In the genomic region with DNA sequence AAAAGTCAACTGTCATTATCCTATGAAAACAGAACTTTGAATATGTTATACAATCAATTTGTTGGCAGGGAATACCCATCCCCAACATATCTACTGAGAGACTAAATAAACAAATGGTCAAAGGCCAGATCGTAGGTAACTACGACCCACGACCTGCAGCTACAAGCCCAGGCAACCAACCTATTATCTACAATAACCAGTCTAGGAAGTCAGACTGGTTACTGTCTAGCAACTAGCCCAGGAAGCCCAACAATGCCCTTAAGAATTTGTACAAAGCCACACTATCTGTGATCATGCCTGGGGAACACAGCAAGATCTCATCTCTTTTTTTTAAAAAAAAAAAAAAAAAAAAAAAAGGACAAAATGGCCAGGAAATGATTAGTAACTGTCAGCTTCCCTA, we compare ENCODE assay signal across 1 cellular context.
TF ChIP-seq lines count a peak whose summit lies in the region.

No MANE protein-coding gene starts in this region.

TF ChIP-seq in H1, 55 proteins besides CTCF, POLR2A, EP300 and RAD21:
- TF ChIP-seq TBP (IDR thresholded peaks at IDR 0.05; ENCODE audit: low read depth, low read length), result no peak
- TF ChIP-seq RFX5 (IDR thresholded peaks at IDR 0.05; ENCODE audit: borderline replicate concordance, low read depth, low read length), result no peak
- no peak for TF ChIP-seq SP2 (IDR thresholded peaks at IDR 0.05; ENCODE audit: low read length)
- no peak for TF ChIP-seq POU5F1 (IDR thresholded peaks at IDR 0.05; ENCODE audit: low read depth, low read length)
- no peak for TF ChIP-seq BRCA1 (IDR thresholded peaks at IDR 0.05; ENCODE audit: low read depth, low read length)
- TF ChIP-seq, protein P1, sequence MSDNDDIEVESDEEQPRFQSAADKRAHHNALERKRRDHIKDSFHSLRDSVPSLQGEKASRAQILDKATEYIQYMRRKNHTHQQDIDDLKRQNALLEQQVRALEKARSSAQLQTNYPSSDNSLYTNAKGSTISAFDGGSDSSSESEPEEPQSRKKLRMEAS (IDR thresholded peaks at IDR 0.05), result no peak
- TF ChIP-seq CREB1 (IDR thresholded peaks at IDR 0.05), result no peak
- TF ChIP-seq PHF8 (conservative IDR thresholded peaks at IDR 0.05; ENCODE audit: low read depth, low read length), result no peak
- TF ChIP-seq YY1 (IDR thresholded peaks at IDR 0.05; ENCODE audit: low read depth, low read length), result no peak
